18 cellular contexts compared by ENCODE assay signal in genomic region chr12:26530461-26530860, GRCh38.
"Had no signal": no experiment of that assay in that cellular context is flagged by ENCODE, and none has a peak within 500 bp of the region (broad histone marks: within the 10 kb centered on the region; RNA-seq: fewer than 3 reads in every experiment).

No MANE protein-coding gene starts in this region.

- H3K79me2 ChIP-seq: hepatocyte had no signal

- DNase-seq: colonic mucosa; cortex of kidney; effector CD8-positive, alpha-beta T cell; foreskin keratinocyte; heart left ventricle; hypothalamus; left cardiac atrium; left lung; left ventricle myocardium superior; lower lobe of right lung; mesendoderm; midbrain; naive thymus-derived CD4-positive, alpha-beta T cell had no signal

- H3K4me3 Mint-ChIP-seq: dendritic cell treated with granulocyte-macrophage colony-stimulating factor and Interleukin-4, amounts not matched to agents 40 ng/mL and 50 ng/mL, for 4 days; memory B cell; naive thymus-derived CD4-positive, alpha-beta T cell had no signal

- H3K27ac Mint-ChIP-seq: dendritic cell treated with granulocyte-macrophage colony-stimulating factor and Interleukin-4, amounts not matched to agents 40 ng/mL and 50 ng/mL, for 4 days; memory B cell; naive thymus-derived CD4-positive, alpha-beta T cell had no signal

- H3K27ac ChIP-seq: colonic mucosa, esophagus muscularis mucosa, foreskin keratinocyte, gastroesophageal sphincter, heart left ventricle, hepatocyte, left lung, lower lobe of right lung had no signal

- H3K27me3 Mint-ChIP-seq: dendritic cell treated with granulocyte-macrophage colony-stimulating factor and Interleukin-4, amounts not matched to agents 40 ng/mL and 50 ng/mL, for 4 days; memory B cell; naive thymus-derived CD4-positive, alpha-beta T cell had no signal

- H2AFZ ChIP-seq: hepatocyte had no signal

- H3K9me3 ChIP-seq: colonic mucosa had no signal

- H3K36me3 ChIP-seq: colonic mucosa, left lung, lower lobe of right lung had no signal

- H3K4me1 Mint-ChIP-seq: memory B cell had no signal

- H3K27me3 ChIP-seq: colonic mucosa, esophagus muscularis mucosa, foreskin keratinocyte, gastroesophageal sphincter, heart left ventricle, hepatocyte, left lung had no signal

- H3K4me1 ChIP-seq: colonic mucosa, esophagus muscularis mucosa, foreskin keratinocyte, gastroesophageal sphincter, heart left ventricle, left lung, lower lobe of right lung had no signal

- ATAC-seq: foreskin keratinocyte; gastroesophageal sphincter; heart left ventricle; left cardiac atrium; left lung; left ventricle myocardium superior; lower lobe of right lung; naive thymus-derived CD4-positive, alpha-beta T cell had no signal

- H3K4me3 ChIP-seq: colonic mucosa, esophagus muscularis mucosa, gastroesophageal sphincter, heart left ventricle, hepatocyte, left lung, lower lobe of right lung had no signal

- H3K4me2 ChIP-seq: hepatocyte had no signal
